In genomic region chr10:51892965-51893658, GRCh38 we compare ENCODE assay signal across 10 cellular contexts.
DNase-seq lines count a peak whose midpoint lies in the region; ATAC-seq and TF ChIP-seq lines count a peak whose summit lies in the region.
"Had no signal": no experiment of that assay in that cellular context is flagged by ENCODE, and none has a peak within 500 bp of the region (broad histone marks: within the 10 kb centered on the region; RNA-seq: fewer than 3 reads in every experiment).

No MANE protein-coding gene starts in this region.

- H3K27me3 ChIP-seq in BJ (ENCODE audit: control insufficient read depth, insufficient read depth, low read length) (no peaks in the 10 kb centered on the region), prostate gland (replicated peaks; ENCODE audit: insufficient read depth) (no peaks in the 10 kb centered on the region)

- no peaks in the 10 kb centered on the region for H3K4me1 ChIP-seq in mucosa of descending colon (ENCODE audit: low read depth)
- H3K4me1 ChIP-seq in prostate gland (replicated peaks): no peaks in the 10 kb centered on the region
- H3K4me1 ChIP-seq: HAP-1 had no signal

- CTCF ChIA-PET in BJ (lab: Yijun Ruan, JAX): interaction anchor here (1.1 kb wide), 1 partner anchor 10 kb away, joined by 5 read pairs; no protein-coding TSS in a partner anchor

- ATAC-seq in GM19023 (IDR thresholded peaks at IDR 0.05; ENCODE audit: unreplicated experiment): peak; percentile 80
- peak; percentile 88 for ATAC-seq in HG03442 (IDR thresholded peaks at IDR 0.05; ENCODE audit: unreplicated experiment)
- peak; percentile 61 for ATAC-seq in mucosa of descending colon

- no peak for TF ChIP-seq POLR2A in prostate gland (IDR thresholded peaks at IDR 0.05)

- H3K9me3 ChIP-seq in mucosa of descending colon (no peaks in the 10 kb centered on the region), prostate gland (no peaks in the 10 kb centered on the region)
- H3K9me3 ChIP-seq: HAP-1 had no signal

- H3K4me3 ChIP-seq in BJ (ENCODE audit: low read depth, low read length) (no peak overlapping the region), mucosa of descending colon (no peak overlapping the region), prostate gland (no peak overlapping the region)
- H3K4me3 ChIP-seq: HAP-1 had no signal

- TF ChIP-seq CTCF in BJ (IDR thresholded peaks at IDR 0.05; ENCODE audit: insufficient read depth, low read depth, low read length) (peak; percentile 31), mucosa of descending colon (IDR thresholded peaks at IDR 0.05) (no peak), prostate gland (IDR thresholded peaks at IDR 0.05) (no peak)

- H3K36me3 ChIP-seq in BJ (ENCODE audit: control insufficient read depth, insufficient read depth, low read length) (no peaks in the 10 kb centered on the region), mucosa of descending colon (ENCODE audit: low read depth) (no peaks in the 10 kb centered on the region), prostate gland (no peaks in the 10 kb centered on the region)
- H3K36me3 ChIP-seq: HAP-1 had no signal

- no peak for DNase-seq in BJ (ENCODE audit: low read depth)
- DNase-seq in UCSD-AML1 (lab: John Stamatoyannopoulos, UW; ENCODE audit: unreplicated experiment): peak; percentile 7
- DNase-seq in mucosa of descending colon: no peak
- no peak for DNase-seq in prostate gland (ENCODE audit: low spot score)
- no peak for DNase-seq in NCI-H526 treated with DMSO at 0.1 percent for 48 hours (lab: John Stamatoyannopoulos, UW)
- no peak for DNase-seq in foreskin melanocyte
- DNase-seq: activated naive CD8-positive, alpha-beta T cell treated with anti-CD3 and anti-CD28 coated beads, Interleukin-2, amount 10 ng/mL, durations not matched to agents 7 days and 5 days had no signal

- intact Hi-C loops in mucosa of descending colon (cut with DNase I, micrococcal nuclease) (no loop called here), prostate gland (cut with DNase I) (no loop called here)

- POLR2A ChIA-PET in BJ (lab: Charles Lee): no interaction called here

- WGBS in prostate gland: 39% methylated on average over 1 of the region's 1 CpG

- H3K27ac ChIP-seq in prostate gland: no peak overlapping the region
